ENCODE assay signal across 17 cellular contexts in genomic region chr21:40049959-40050290, GRCh38.
DNase-seq lines count a peak whose midpoint lies in the region; ATAC-seq lines count a peak whose summit lies in the region.
"Had no signal": no experiment of that assay in that cellular context is flagged by ENCODE, and none has a peak within 500 bp of the region (broad histone marks: within the 10 kb centered on the region; RNA-seq: fewer than 3 reads in every experiment).

No MANE protein-coding gene starts in this region.

- peak overlapping the region; percentile 77 for H3K27ac ChIP-seq in epithelial cell of prostate

- ATAC-seq in GM19023 (IDR thresholded peaks at IDR 0.05; ENCODE audit: unreplicated experiment): no peak
- ATAC-seq: left ventricle myocardium superior, T-cell had no signal

- DNase-seq in COR-L47 (lab: John Stamatoyannopoulos, UW): peak; percentile 85
- DNase-seq in NCI-H146 treated with DMSO at 0.1 percent for 48 hours (lab: John Stamatoyannopoulos, UW; ENCODE audit: unreplicated experiment): peak; percentile 33
- DNase-seq in epithelial cell of prostate (ENCODE audit: low read depth, low spot score): no peak
- peak; percentile 1 for DNase-seq in renal cortical epithelial cell (ENCODE audit: low read depth)
- no peak for DNase-seq in C1 segment of cervical spinal cord (lab: John Stamatoyannopoulos, UW)
- DNase-seq in activated CD4-positive, alpha-beta T cell treated with anti-CD3 and anti-CD28 coated beads, Interleukin-2, amount 50 U/mL, for 48 hours: no peak
- DNase-seq: AML-193, Calu3, dermis blood vessel endothelial cell, erythroblast, left ventricle myocardium superior, mucosa of descending colon, NCI-H524 treated with DMSO at 0.1 percent for 48 hours, retina, Right ventricle myocardium superior, T-cell had no signal

Comparison
In these comparisons a context has a peak if more than half of its experiments do, and no peak if none do; other contexts are left out.
1. DNase-seq: peak in COR-L47 (single experiment), NCI-H146 treated with DMSO at 0.1 percent for 48 hours (single experiment) and renal cortical epithelial cell (single experiment); none in epithelial cell of prostate (single experiment), C1 segment of cervical spinal cord (0 of 14) and activated CD4-positive, alpha-beta T cell treated with anti-CD3 and anti-CD28 coated beads, Interleukin-2, amount 50 U/mL, for 48 hours (0 of 2).